Comparison of ENCODE assay signal across 8 cellular contexts in genomic region chr10:31031205-31031665, GRCh38. TPM values are rescaled to one million over a fixed set of nuclear protein-coding genes. Genes with fewer than 3 reads are reported as not detected.
DNase-seq lines count a peak whose midpoint lies in the region; ATAC-seq, FAIRE-seq and TF ChIP-seq lines count a peak whose summit lies in the region.

No MANE protein-coding gene starts in this region.

- ATAC-seq in GM18502 (IDR thresholded peaks at IDR 0.05; ENCODE audit: poor library complexity, unreplicated experiment), result peak; percentile 85

- H3K4me3 ChIP-seq in NB4 (ENCODE audit: low read depth, low read length) (peak overlapping the region; percentile 75), duodenal mucosa (ENCODE audit: low read depth in 1 of 2, low read length in 2 of 2) (peak overlapping the region; percentile 82 to 84), muscle layer of colon (ENCODE audit: low read depth in 1 of 2, low read length in 2 of 2) (peak overlapping the region; percentile 63 to 73)

- H3K27ac ChIP-seq in duodenal mucosa (ENCODE audit: low read depth, low read length) (peak overlapping the region; percentile 100), muscle layer of colon (ENCODE audit: low read depth, low read length) (peak overlapping the region; percentile 99)

- peaks cover 12 to 19% of the 10 kb centered on the region in 2 donors for H3K4me1 ChIP-seq in duodenal mucosa (ENCODE audit: control insufficient read depth in 1 of 2, insufficient read depth in 2 of 2, low read length in 2 of 2)
- peaks cover 11% of the 10 kb centered on the region for H3K4me1 ChIP-seq in muscle layer of colon (ENCODE audit: insufficient read depth, low read length)

- no peaks in the 10 kb centered on the region for H3K27me3 ChIP-seq in duodenal mucosa (ENCODE audit: control insufficient read depth in 1 of 2, insufficient read depth in 2 of 2, low read length in 2 of 2)
- no peaks in the 10 kb centered on the region for H3K27me3 ChIP-seq in muscle layer of colon (ENCODE audit: control insufficient read depth in 1 of 2, insufficient read depth in 2 of 2, low read length in 2 of 2)

- H3K9me3 ChIP-seq in duodenal mucosa (ENCODE audit: control insufficient read depth in 1 of 2, low read length in 2 of 2) (no peaks in the 10 kb centered on the region), muscle layer of colon (ENCODE audit: low read length) (no peaks in the 10 kb centered on the region)

- peak; percentile 59 for DNase-seq in H54 (ENCODE audit: insufficient read length, low spot score)
- DNase-seq in NB4 (ENCODE audit: low read depth), result no peak
- no peak for DNase-seq in KG1 (lab: John Stamatoyannopoulos, UW)
- DNase-seq in ureter (ENCODE audit: low spot score), result no peak
- no peak for DNase-seq in occipital lobe (lab: John Stamatoyannopoulos, UW)

- H3K36me3 ChIP-seq in duodenal mucosa (ENCODE audit: control insufficient read depth in 1 of 2, insufficient read depth in 2 of 2, low read length in 2 of 2) (no peaks in the 10 kb centered on the region), muscle layer of colon (ENCODE audit: insufficient read depth, low read length) (no peaks in the 10 kb centered on the region)

- peak overlapping the region; percentile 98 to 99 for H3K9ac ChIP-seq in duodenal mucosa (ENCODE audit: low read depth in 1 of 2, low read length in 2 of 2)
- peak overlapping the region; percentile 81 for H3K9ac ChIP-seq in muscle layer of colon (ENCODE audit: low read length)

- FAIRE-seq in H54 (lab: Jason Lieb, UNC), result peak; percentile 45

- TF ChIP-seq POLR2A in H54 (IDR thresholded peaks at IDR 0.05; ENCODE audit: low read depth, low read length), result no peak
- no peak for TF ChIP-seq POLR2A in NB4 (IDR thresholded peaks at IDR 0.05; ENCODE audit: extremely low read depth, insufficient read length)

- TF ChIP-seq CTCF in NB4 (IDR thresholded peaks at IDR 0.05; ENCODE audit: low read depth, low read length), result no peak

RNA-seq across cellular contexts. Expression of gene ZNF438, which starts 0.4 kb away (rescaled TPM):
- total RNA-seq in ureter, result 11.2 TPM
- 3.9 TPM for total RNA-seq in occipital lobe
